13 cellular contexts compared by ENCODE assay signal in genomic region chr1:113192242-113192641, GRCh38.
DNase-seq lines count a peak whose midpoint lies in the region; ATAC-seq and TF ChIP-seq lines count a peak whose summit lies in the region.
"Had no signal": no experiment of that assay in that cellular context is flagged by ENCODE, and none has a peak within 500 bp of the region (broad histone marks: within the 10 kb centered on the region; RNA-seq: fewer than 3 reads in every experiment).

No MANE protein-coding gene starts in this region.

- ATAC-seq in GM19395 (IDR thresholded peaks at IDR 0.05; ENCODE audit: unreplicated experiment): peak; percentile 32
- ATAC-seq in HG02870 (IDR thresholded peaks at IDR 0.05; ENCODE audit: unreplicated experiment): peak; percentile 13
- no peak for ATAC-seq in stimulated activated naive CD8-positive, alpha-beta T cell treated with anti-CD3 and anti-CD28 coated beads, Interleukin-15, amount 100 ng/mL, for 72 hours

- no peak overlapping the region for H3K4me3 ChIP-seq in transverse colon
- H3K4me3 ChIP-seq: SK-N-MC had no signal

- peaks cover 0 to 18% (median 5%) of the 10 kb centered on the region in 4 donors for H3K4me1 ChIP-seq in transverse colon

- H3K36me3 ChIP-seq in transverse colon: no peaks in the 10 kb centered on the region

- H3K9me3 Mint-ChIP-seq in activated T-helper 1 cell treated with anti-CD3 and anti-CD28 coated beads, Interleukin-12 subunit alpha, Interleukin-12 subunit beta, Interleukin-2, Interleukin-4 antibody, amounts not matched to agents 30 ng/mL and 10 ng/mL and 1 ng/mL, durations not matched to agents 14 hours and 24 hours and 36 hours: peaks cover 8% of the 10 kb centered on the region
- H3K9me3 Mint-ChIP-seq in stimulated activated naive CD8-positive, alpha-beta T cell treated with anti-CD3 and anti-CD28 coated beads, Interleukin-15, amount 100 ng/mL, for 72 hours: peaks cover 8 to 11% of the 10 kb centered on the region in 2 donors

- intact Hi-C loops in transverse colon (cut with DNase I; ENCODE audit: low total_unique reads): no loop called here
- intact Hi-C loops in activated T-helper 1 cell treated with anti-CD3 and anti-CD28 coated beads, Interleukin-12 subunit alpha, Interleukin-12 subunit beta, Interleukin-2, Interleukin-4 antibody, amounts not matched to agents 30 ng/mL and 10 ng/mL and 1 ng/mL, durations not matched to agents 14 hours and 24 hours and 36 hours (cut with micrococcal nuclease): no loop called here

- H3K36me3 Mint-ChIP-seq in activated T-helper 1 cell treated with anti-CD3 and anti-CD28 coated beads, Interleukin-12 subunit alpha, Interleukin-12 subunit beta, Interleukin-2, Interleukin-4 antibody, amounts not matched to agents 30 ng/mL and 10 ng/mL and 1 ng/mL, durations not matched to agents 14 hours and 24 hours and 36 hours (ENCODE audit: low read depth): no peaks in the 10 kb centered on the region

- H3K27ac Mint-ChIP-seq in activated T-helper 1 cell treated with anti-CD3 and anti-CD28 coated beads, Interleukin-12 subunit alpha, Interleukin-12 subunit beta, Interleukin-2, Interleukin-4 antibody, amounts not matched to agents 30 ng/mL and 10 ng/mL and 1 ng/mL, durations not matched to agents 14 hours and 24 hours and 36 hours: no peak overlapping the region
- H3K27ac Mint-ChIP-seq in stimulated activated naive CD8-positive, alpha-beta T cell treated with anti-CD3 and anti-CD28 coated beads, Interleukin-15, amount 100 ng/mL, for 72 hours: no peak overlapping the region
- H3K27ac Mint-ChIP-seq: CD4-positive, alpha-beta memory T cell had no signal

- 90 to 100% methylated on average over 1 to 2 of the region's 2 CpGs for WGBS in transverse colon (ENCODE audit: low coverage in 1 of 2), 2 donors

- TF ChIP-seq POLR2A in transverse colon (IDR thresholded peaks at IDR 0.05): no peak

- in situ Hi-C loops in transverse colon (cut with MboI; ENCODE audit: low pct_ligation_motif_present in 1 of 4, low pct_unique_long_range_greater_than_20kb in 1 of 4, low sequenced_read_pairs in 3 of 4): no loop called here

- H3K9me3 ChIP-seq in transverse colon: no peaks in the 10 kb centered on the region

- H3K27ac ChIP-seq in transverse colon: peak overlapping the region; percentile 38 to 74 (median 62)
- H3K27ac ChIP-seq: SK-N-MC had no signal

- no peaks in the 10 kb centered on the region for H3K27me3 ChIP-seq in transverse colon

- no peak overlapping the region for H3K4me3 Mint-ChIP-seq in activated T-helper 1 cell treated with anti-CD3 and anti-CD28 coated beads, Interleukin-12 subunit alpha, Interleukin-12 subunit beta, Interleukin-2, Interleukin-4 antibody, amounts not matched to agents 30 ng/mL and 10 ng/mL and 1 ng/mL, durations not matched to agents 14 hours and 24 hours and 36 hours
- H3K4me3 Mint-ChIP-seq in stimulated activated naive CD8-positive, alpha-beta T cell treated with anti-CD3 and anti-CD28 coated beads, Interleukin-15, amount 100 ng/mL, for 72 hours: no peak overlapping the region
- H3K4me3 Mint-ChIP-seq: CD4-positive, alpha-beta memory T cell had no signal

- DNase-seq in SKM-1 (lab: John Stamatoyannopoulos, UW; ENCODE audit: unreplicated experiment) (peak; percentile 36), transverse colon (no peak), NCI-H82 treated with DMSO at 0.1 percent for 48 hours (lab: John Stamatoyannopoulos, UW; ENCODE audit: unreplicated experiment) (no peak)
- DNase-seq in activated T-helper 1 cell treated with anti-CD3 and anti-CD28 coated beads, Interleukin-12 subunit alpha, Interleukin-12 subunit beta, Interleukin-2, Interleukin-4 antibody, amounts not matched to agents 30 ng/mL and 10 ng/mL and 1 ng/mL, durations not matched to agents 14 hours and 24 hours and 36 hours (ENCODE audit: low spot score): no peak
- DNase-seq in stimulated activated naive CD8-positive, alpha-beta T cell treated with anti-CD3 and anti-CD28 coated beads, Interleukin-15, amount 100 ng/mL, for 72 hours: no peak
- DNase-seq: activated CD4-positive, alpha-beta T cell treated with anti-CD3 and anti-CD28 coated beads for 1 hour; CD4-positive, alpha-beta memory T cell; GOT3; NCI-H1417; NCI-H524 treated with DMSO at 0.1 percent for 48 hours had no signal

- no peak for TF ChIP-seq EP300 in transverse colon (IDR thresholded peaks at IDR 0.05; ENCODE audit: low read depth)

- peaks cover 7% of the 10 kb centered on the region for H3K4me1 Mint-ChIP-seq in activated T-helper 1 cell treated with anti-CD3 and anti-CD28 coated beads, Interleukin-12 subunit alpha, Interleukin-12 subunit beta, Interleukin-2, Interleukin-4 antibody, amounts not matched to agents 30 ng/mL and 10 ng/mL and 1 ng/mL, durations not matched to agents 14 hours and 24 hours and 36 hours (ENCODE audit: low read depth)
- peaks cover 6% of the 10 kb centered on the region for H3K4me1 Mint-ChIP-seq in stimulated activated naive CD8-positive, alpha-beta T cell treated with anti-CD3 and anti-CD28 coated beads, Interleukin-15, amount 100 ng/mL, for 72 hours

- no peak for TF ChIP-seq CTCF in transverse colon (IDR thresholded peaks at IDR 0.05)

- H3K27me3 Mint-ChIP-seq in activated T-helper 1 cell treated with anti-CD3 and anti-CD28 coated beads, Interleukin-12 subunit alpha, Interleukin-12 subunit beta, Interleukin-2, Interleukin-4 antibody, amounts not matched to agents 30 ng/mL and 10 ng/mL and 1 ng/mL, durations not matched to agents 14 hours and 24 hours and 36 hours (ENCODE audit: insufficient read depth): no peaks in the 10 kb centered on the region
- H3K27me3 Mint-ChIP-seq in stimulated activated naive CD8-positive, alpha-beta T cell treated with anti-CD3 and anti-CD28 coated beads, Interleukin-15, amount 100 ng/mL, for 72 hours: peaks cover 29% of the 10 kb centered on the region
